ENCODE assay signal across 8 cellular contexts in the genomic region with DNA sequence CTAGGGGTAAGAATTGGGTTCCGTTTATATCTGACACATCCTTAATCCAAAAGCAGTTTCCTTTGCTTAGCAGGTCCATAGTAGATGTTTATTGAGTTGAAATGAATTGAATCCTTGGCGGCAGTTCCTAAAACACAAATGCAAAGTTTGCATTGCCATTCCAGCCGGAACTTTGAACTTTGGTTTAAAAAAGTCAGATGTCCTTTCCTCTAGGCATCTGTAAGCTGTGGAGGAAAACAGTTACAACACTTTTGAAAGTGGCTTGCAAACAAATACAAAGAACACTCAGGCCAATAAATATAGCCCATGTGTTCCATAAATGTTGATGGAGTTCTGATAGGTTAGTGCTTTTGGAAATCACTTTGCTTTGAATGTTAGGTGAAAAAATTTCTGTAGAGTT.
"Had no signal": no experiment of that assay in that cellular context is flagged by ENCODE, and none has a peak within 500 bp of the region (broad histone marks: within the 10 kb centered on the region; RNA-seq: fewer than 3 reads in every experiment).

No MANE protein-coding gene starts in this region.

- H3K27ac ChIP-seq: GM23248, KMS-11 had no signal

- H3K9ac ChIP-seq: GM23248, KMS-11 had no signal

- ATAC-seq: HCT116 had no signal

- H3K4me2 ChIP-seq: KMS-11 had no signal

- H3K4me3 ChIP-seq: GM23248 had no signal

- H2AFZ ChIP-seq: GM23248 had no signal

- DNase-seq: GM23248, GOT3, H9, HFFc6, KBM-7 had no signal

- FAIRE-seq: HTR-8/SVneo had no signal
